ENCODE assay signal across 8 cellular contexts in genomic region chr14:23076785-23077408, GRCh38. TPM values are rescaled to one million over a fixed set of nuclear protein-coding genes. Genes with fewer than 3 reads are reported as not detected.
DNase-seq lines count a peak whose midpoint lies in the region; ATAC-seq, FAIRE-seq and TF ChIP-seq lines count a peak whose summit lies in the region.

No MANE protein-coding gene starts in this region.

- FAIRE-seq in endothelial cell of umbilical vein (lab: Jason Lieb, UNC) = no peak

- no peak overlapping the region for H3K9ac ChIP-seq in endothelial cell of umbilical vein (replicated peaks; ENCODE audit: extremely low read depth, insufficient read depth, low read length)

- BruUV-seq in endothelial cell of umbilical vein (replicated peaks; lab: Mats Ljungman, UMichigan) = no TSS peak

- no peaks in the 10 kb centered on the region for H3K9me3 ChIP-seq in endothelial cell of umbilical vein (replicated peaks; ENCODE audit: control insufficient read depth, insufficient read depth, low read length)
- no peaks in the 10 kb centered on the region for H3K9me3 ChIP-seq in effector memory CD4-positive, alpha-beta T cell (ENCODE audit: control insufficient read depth, low read length)

- TF ChIP-seq POLR2A in endothelial cell of umbilical vein (IDR thresholded peaks at IDR 0.05; ENCODE audit: low read depth, low read length) = no peak

- no peaks in the 10 kb centered on the region for H3K9me1 ChIP-seq in endothelial cell of umbilical vein (replicated peaks; ENCODE audit: control insufficient read depth, extremely low read depth, insufficient read depth, low read length)

- H3K4me2 ChIP-seq in endothelial cell of umbilical vein (ENCODE audit: insufficient read depth, low read length) = no peak overlapping the region

- peaks cover 40 to 46% of the 10 kb centered on the region in 2 experiments for H3K36me3 ChIP-seq in endothelial cell of umbilical vein (ENCODE audit: control insufficient read depth in 2 of 2, extremely low read depth in 1 of 2, insufficient read depth in 2 of 2, low read length in 2 of 2)
- peaks cover 79% of the 10 kb centered on the region for H3K36me3 ChIP-seq in effector memory CD4-positive, alpha-beta T cell (ENCODE audit: control insufficient read depth, insufficient read depth, low read length)

- intact Hi-C loops in endothelial cell of umbilical vein (cut with micrococcal nuclease) = loop anchor here (1.0 kb wide), 2 partner anchors 32 to 110 kb away; no protein-coding TSS in a partner anchor

- H3K27ac ChIP-seq in endothelial cell of umbilical vein (ENCODE audit: insufficient read depth, low read depth, low read length) = no peak overlapping the region
- no peak overlapping the region for H3K27ac ChIP-seq in effector memory CD4-positive, alpha-beta T cell (ENCODE audit: insufficient read depth, low read length, poor library complexity, severe bottlenecking)

- TF ChIP-seq CTCF in GM10248 (IDR thresholded peaks at IDR 0.05; ENCODE audit: control extremely low read depth, extremely low read depth, low read depth, missing control alignments) (peak; percentile 47), endothelial cell of umbilical vein (IDR thresholded peaks at IDR 0.05; ENCODE audit: extremely low read depth in 1 of 2, insufficient read depth in 1 of 2, low read depth in 1 of 2, low read length in 2 of 2) (peak; percentile 46 to 53)

- no peak overlapping the region for H3K4me3 ChIP-seq in endothelial cell of umbilical vein (replicated peaks in 1 of 3; ENCODE audit: insufficient read depth in 1 of 3, low read depth in 1 of 3, low read length in 3 of 3)
- H3K4me3 ChIP-seq in effector memory CD4-positive, alpha-beta T cell (ENCODE audit: insufficient read depth, low read depth, low read length, poor library complexity, severe bottlenecking) = no peak overlapping the region

- dilution Hi-C loops in endothelial cell of umbilical vein (cut with MboI; ENCODE audit: extremely low pct_ligation_motif_present, low sequenced_read_pairs) = no loop called here

- no peaks in the 10 kb centered on the region for H4K20me1 ChIP-seq in endothelial cell of umbilical vein (replicated peaks; ENCODE audit: control insufficient read depth, extremely low read depth, insufficient read depth, low read length)

- no peak for ATAC-seq in HG03460 (IDR thresholded peaks at IDR 0.05; ENCODE audit: unreplicated experiment)

- DNase-seq in GM10248 (ENCODE audit: extremely low spot score) (no peak), NAMALWA (ENCODE audit: low spot score) (peak; percentile 72), endothelial cell of umbilical vein (ENCODE audit: low read depth, low spot score) (peak; percentile 49), pons (ENCODE audit: low spot score) (peak; percentile 44), NCI-H2196 (lab: John Stamatoyannopoulos, UW; ENCODE audit: unreplicated experiment) (no peak), COR-L47 (lab: John Stamatoyannopoulos, UW) (no peak)
- DNase-seq in effector memory CD4-positive, alpha-beta T cell = no peak

- POLR2A ChIA-PET in GM10248 (lab: Yijun Ruan, JAX) = interaction anchor here (0.8 kb wide), 1 partner anchor 18 kb away, joined by 3 read pairs; the partner anchor contains the start of genes ACIN1 and C14orf119
- POLR2A ChIA-PET in endothelial cell of umbilical vein (lab: Charles Lee) = no interaction called here

- no peaks in the 10 kb centered on the region for H3K27me3 ChIP-seq in endothelial cell of umbilical vein (ENCODE audit: control insufficient read depth in 2 of 2, insufficient read depth in 2 of 2, low read length in 2 of 2)
- H3K27me3 ChIP-seq in effector memory CD4-positive, alpha-beta T cell (replicated peaks; ENCODE audit: control insufficient read depth, insufficient read depth, low read length, poor library complexity, severe bottlenecking) = no peaks in the 10 kb centered on the region

- no peak overlapping the region for H2AFZ ChIP-seq in endothelial cell of umbilical vein (ENCODE audit: low read depth, low read length)

- CTCF ChIA-PET in GM10248 (lab: Yijun Ruan, JAX) = interaction anchor here (0.8 to 8.1 kb wide), 30 partner anchors 8 to 506 kb away, joined by 3 to 79 read pairs (median 5); partner anchors contain the start of genes ACIN1, AJUBA, C14orf119 and CDH24
- CTCF ChIA-PET in endothelial cell of umbilical vein (lab: Charles Lee) = interaction anchor here (0.5 to 5.1 kb wide), 25 partner anchors 8 to 229 kb away, joined by 3 to 88 read pairs (median 6); partner anchors contain the start of genes ACIN1, BCL2L2, C14orf119 and CDH24

- peaks cover 8% of the 10 kb centered on the region for H3K79me2 ChIP-seq in endothelial cell of umbilical vein (ENCODE audit: control insufficient read depth, insufficient read depth, low read length)

- H3K4me1 ChIP-seq in endothelial cell of umbilical vein (ENCODE audit: control insufficient read depth, extremely low read depth, insufficient read depth, low read length) = peaks cover 27% of the 10 kb centered on the region
- H3K4me1 ChIP-seq in effector memory CD4-positive, alpha-beta T cell (ENCODE audit: control insufficient read depth, insufficient read depth, low read length, poor library complexity, severe bottlenecking) = peaks cover under 1% of the 10 kb centered on the region

TF ChIP-seq in endothelial cell of umbilical vein, 7 proteins besides CTCF, POLR2A, EP300 and RAD21:
- TF ChIP-seq MYC (IDR thresholded peaks at IDR 0.05; ENCODE audit: low read depth, low read length) (no peak), EZH2 (IDR thresholded peaks at IDR 0.05; ENCODE audit: borderline replicate concordance, low read depth, low read length, severe bottlenecking) (no peak), GATA2 (IDR thresholded peaks at IDR 0.05; ENCODE audit: insufficient read depth, insufficient read length, low read depth, low read length) (no peak), JUN (IDR thresholded peaks at IDR 0.05; ENCODE audit: borderline replicate concordance, insufficient read depth, insufficient read length, low read depth) (no peak), POLR2AphosphoS5 (IDR thresholded peaks at IDR 0.05; ENCODE audit: insufficient read depth, low read depth, low read length) (no peak), MAX (IDR thresholded peaks at IDR 0.05; ENCODE audit: insufficient read depth, insufficient read length) (no peak), FOS (IDR thresholded peaks at IDR 0.05; ENCODE audit: borderline replicate concordance, insufficient read depth, low read length) (no peak)
TF ChIP-seq in endothelial cell of umbilical vein: peak in this region for 0.

RNA-seq across cellular contexts. Expression of gene ACIN1, which starts 18.0 kb away (rescaled TPM):
- 220 and 240 TPM in 2 replicates for total RNA-seq in endothelial cell of umbilical vein
- 136 and 146 TPM in 2 replicates for polyA plus RNA-seq in endothelial cell of umbilical vein
- 91.2 and 98.2 TPM in 2 replicates for polyA plus RNA-seq in endothelial cell of umbilical vein (2011; cell fraction: cytosol; rRNA removed)
- polyA plus RNA-seq in endothelial cell of umbilical vein (2011; cell fraction: nucleus; rRNA removed) = 821 and 966 TPM in 2 replicates
- polyA plus RNA-seq in endothelial cell of umbilical vein (2012) = 112 and 141 TPM in 2 replicates
- polyA minus RNA-seq in endothelial cell of umbilical vein = 185 and 201 TPM in 2 replicates
- polyA minus RNA-seq in endothelial cell of umbilical vein (2011; cell fraction: cytosol; rRNA and poly(A)+ RNA removed) = 46.6 TPM
- polyA minus RNA-seq in endothelial cell of umbilical vein (2011; cell fraction: nucleus; rRNA and poly(A)+ RNA removed) = 229 and 315 TPM in 2 replicates

RNA-seq across cellular contexts. Expression of gene C14orf119, which starts 18.4 kb away (rescaled TPM):
- 55.5 and 58.3 TPM in 2 replicates for total RNA-seq in endothelial cell of umbilical vein
- polyA plus RNA-seq in endothelial cell of umbilical vein = 60.5 and 78.7 TPM in 2 replicates
- 62.7 and 64.0 TPM in 2 replicates for polyA plus RNA-seq in endothelial cell of umbilical vein (2011; cell fraction: cytosol; rRNA removed)
- polyA plus RNA-seq in endothelial cell of umbilical vein (2011; cell fraction: nucleus; rRNA removed) = 35.3 and 36.9 TPM in 2 replicates
- polyA plus RNA-seq in endothelial cell of umbilical vein (2012) = 55.9 and 63.8 TPM in 2 replicates
- 83.3 and 87.7 TPM in 2 replicates for polyA minus RNA-seq in endothelial cell of umbilical vein
- polyA minus RNA-seq in endothelial cell of umbilical vein (2011; cell fraction: cytosol; rRNA and poly(A)+ RNA removed) = 22.7 TPM
- 9.8 and 21.1 TPM in 2 replicates for polyA minus RNA-seq in endothelial cell of umbilical vein (2011; cell fraction: nucleus; rRNA and poly(A)+ RNA removed)

RNA-seq across cellular contexts. Expression of gene CDH24, which starts 19.6 kb away (rescaled TPM):
- total RNA-seq in endothelial cell of umbilical vein = 20.2 and 21.7 TPM in 2 replicates
- polyA plus RNA-seq in endothelial cell of umbilical vein = 52.9 and 63.1 TPM in 2 replicates
- polyA plus RNA-seq in endothelial cell of umbilical vein (2011; cell fraction: cytosol; rRNA removed) = 16.0 and 22.7 TPM in 2 replicates
- polyA plus RNA-seq in endothelial cell of umbilical vein (2011; cell fraction: nucleus; rRNA removed) = 173 and 192 TPM in 2 replicates
- 11.8 and 13.2 TPM in 2 replicates for polyA plus RNA-seq in endothelial cell of umbilical vein (2012)
- 36.3 and 46.1 TPM in 2 replicates for polyA minus RNA-seq in endothelial cell of umbilical vein
- 4.0 TPM for polyA minus RNA-seq in endothelial cell of umbilical vein (2011; cell fraction: cytosol; rRNA and poly(A)+ RNA removed)
- 35.7 and 41.4 TPM in 2 replicates for polyA minus RNA-seq in endothelial cell of umbilical vein (2011; cell fraction: nucleus; rRNA and poly(A)+ RNA removed)

RNA-seq across cellular contexts. Expression of gene CIROP, which starts 27.9 kb away (rescaled TPM):
- not detected in 2 replicates for total RNA-seq in endothelial cell of umbilical vein
- not detected in 2 replicates for polyA plus RNA-seq in endothelial cell of umbilical vein
- polyA plus RNA-seq in endothelial cell of umbilical vein (2011; cell fraction: cytosol; rRNA removed) = not detected in 2 replicates
- polyA plus RNA-seq in endothelial cell of umbilical vein (2011; cell fraction: nucleus; rRNA removed) = not detected in 2 replicates
- polyA plus RNA-seq in endothelial cell of umbilical vein (2012) = not detected in 2 replicates
- not detected in 2 replicates for polyA minus RNA-seq in endothelial cell of umbilical vein
- polyA minus RNA-seq in endothelial cell of umbilical vein (2011; cell fraction: cytosol; rRNA and poly(A)+ RNA removed) = not detected
- polyA minus RNA-seq in endothelial cell of umbilical vein (2011; cell fraction: nucleus; rRNA and poly(A)+ RNA removed) = not detected in 2 replicates

RNA-seq across cellular contexts. Expression of gene PSMB11, which starts 34.9 kb away (rescaled TPM):
- not detected in 2 replicates for total RNA-seq in endothelial cell of umbilical vein
- polyA plus RNA-seq in endothelial cell of umbilical vein = not detected in 2 replicates
- polyA plus RNA-seq in endothelial cell of umbilical vein (2011; cell fraction: cytosol; rRNA removed) = not detected in 2 replicates
- polyA plus RNA-seq in endothelial cell of umbilical vein (2011; cell fraction: nucleus; rRNA removed) = not detected in 2 replicates
- not detected in 2 replicates for polyA plus RNA-seq in endothelial cell of umbilical vein (2012)
- polyA minus RNA-seq in endothelial cell of umbilical vein = not detected in 2 replicates
- polyA minus RNA-seq in endothelial cell of umbilical vein (2011; cell fraction: cytosol; rRNA and poly(A)+ RNA removed) = not detected
- not detected in 2 replicates for polyA minus RNA-seq in endothelial cell of umbilical vein (2011; cell fraction: nucleus; rRNA and poly(A)+ RNA removed)

Comparison
In these comparisons a context has a peak if more than half of its experiments do, and no peak if none do; other contexts are left out.
1. DNase-seq: peak in NAMALWA (single experiment), endothelial cell of umbilical vein (single experiment) and pons (single experiment); none in GM10248 (single experiment), NCI-H2196 (single experiment), COR-L47 (single experiment) and effector memory CD4-positive, alpha-beta T cell (0 of 3).